Comparison of ENCODE assay signal across 10 cellular contexts in the genomic region with DNA sequence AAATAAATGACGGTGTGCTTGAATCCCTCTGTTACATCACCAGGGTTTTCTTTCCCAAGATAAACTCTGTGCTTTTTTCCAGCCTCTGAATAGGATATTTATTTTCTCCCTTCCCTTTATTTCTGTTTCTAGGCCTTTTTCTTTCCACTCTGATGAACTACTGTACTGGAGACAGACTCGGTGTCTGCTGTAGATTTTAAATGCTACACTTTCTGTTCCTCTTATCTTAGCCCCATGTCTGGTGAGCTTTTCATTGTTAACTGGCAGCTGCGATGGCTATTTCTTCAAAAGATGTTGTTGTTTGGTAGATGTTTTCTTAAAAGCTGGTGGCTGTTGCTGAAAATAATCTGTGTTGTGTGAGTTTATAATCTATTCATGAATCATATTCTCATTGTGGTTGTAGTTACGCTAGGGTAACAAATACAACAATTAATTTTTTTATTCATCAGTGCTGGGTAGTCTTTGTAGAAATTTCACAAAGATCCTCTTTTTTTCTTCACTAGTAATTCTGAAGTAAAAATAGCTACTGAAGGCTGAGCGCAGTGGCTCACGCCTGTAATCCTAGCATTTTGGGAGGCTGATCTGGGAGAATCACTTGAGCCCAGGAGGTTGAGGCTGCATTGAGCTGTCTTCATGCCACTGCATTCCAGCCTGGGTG. TPM values are rescaled to one million over a fixed set of nuclear protein-coding genes. Genes with fewer than 3 reads are reported as not detected.
DNase-seq lines count a peak whose midpoint lies in the region; ATAC-seq, FAIRE-seq and TF ChIP-seq lines count a peak whose summit lies in the region.
"Had no signal": no experiment of that assay in that cellular context is flagged by ENCODE, and none has a peak within 500 bp of the region (broad histone marks: within the 10 kb centered on the region; RNA-seq: fewer than 3 reads in every experiment).

No MANE protein-coding gene starts in this region.

- H3K36me3 ChIP-seq in left lung = peaks cover 0 to 22% of the 10 kb centered on the region in 2 donors

- H3K4me3 Mint-ChIP-seq in nephron progenitor cell = no peak overlapping the region

- H3K27ac ChIP-seq in left lung = peak overlapping the region; percentile 22 to 43

- TF ChIP-seq CTCF in left lung (IDR thresholded peaks at IDR 0.05) (no peak), nephron progenitor cell (IDR thresholded peaks at IDR 0.05) (no peak), D721Med (IDR thresholded peaks at IDR 0.05; ENCODE audit: insufficient read depth, missing control alignments) (no peak)

- H3K27me3 ChIP-seq in left lung = no peaks in the 10 kb centered on the region
- H3K27me3 ChIP-seq: heart left ventricle had no signal

- H3K9me3 ChIP-seq in left lung = no peaks in the 10 kb centered on the region
- H3K9me3 ChIP-seq: heart left ventricle had no signal

- peaks cover 0 to 68% of the 10 kb centered on the region in 2 donors for H3K4me1 ChIP-seq in left lung

- peaks cover 27% of the 10 kb centered on the region for H3K9me3 Mint-ChIP-seq in nephron progenitor cell

- no peaks in the 10 kb centered on the region for H3K27me3 Mint-ChIP-seq in nephron progenitor cell (ENCODE audit: low read depth, poor library complexity)

- peaks cover 32% of the 10 kb centered on the region for H3K4me1 Mint-ChIP-seq in nephron progenitor cell

- H3K27ac Mint-ChIP-seq in nephron progenitor cell = no peak overlapping the region

- peaks cover 51% of the 10 kb centered on the region for H3K36me3 Mint-ChIP-seq in nephron progenitor cell (ENCODE audit: low read depth)

- H3K4me3 ChIP-seq in left lung = no peak overlapping the region
- H3K4me3 ChIP-seq: heart left ventricle had no signal

- DNase-seq in GM18507 (ENCODE audit: extremely low spot score, insufficient read length, low read depth) = no peak
- no peak for DNase-seq in left lung
- no peak for DNase-seq in nephron progenitor cell
- no peak for DNase-seq in NK-92 treated with Interleukin-12 subunit alpha and Interleukin-12 subunit beta, amount 100 ng/mL, for 24 hours (lab: John Stamatoyannopoulos, UW)
- no peak for DNase-seq in D721Med (ENCODE audit: insufficient read length, low spot score)
- no peak for DNase-seq in NCI-H526 treated with DMSO at 0.1 percent for 48 hours (lab: John Stamatoyannopoulos, UW)
- DNase-seq: heart left ventricle, NCI-H510A had no signal

- intact Hi-C loops in left lung (cut with DNase I) = no loop called here

- ATAC-seq in GM21619 (IDR thresholded peaks at IDR 0.05; ENCODE audit: unreplicated experiment) = peak; percentile 82
- peak; percentile 79 for ATAC-seq in HG03520 (IDR thresholded peaks at IDR 0.05; ENCODE audit: unreplicated experiment)
- no peak for ATAC-seq in left lung
- ATAC-seq: heart left ventricle had no signal

- FAIRE-seq in GM18507 (lab: Jason Lieb, UNC) = peak; percentile 67
- no peak for FAIRE-seq in D721Med (lab: Jason Lieb, UNC)

RNA-seq across cellular contexts. Expression of gene SCAANT1, which starts 15.6 kb away (rescaled TPM):
- not detected for total RNA-seq in left lung
- total RNA-seq: heart left ventricle had no signal
